In genomic region chr3:39809181-39809994, GRCh38 we compare ENCODE assay signal across 8 cellular contexts. TPM values are rescaled to one million over a fixed set of nuclear protein-coding genes. Genes with fewer than 3 reads are reported as not detected.
A peak's percentile ranks its signal among the peaks of the same experiment; 100 is the strongest.
DNase-seq lines count a peak whose midpoint lies in the region; ATAC-seq and TF ChIP-seq lines count a peak whose summit lies in the region.

MYRIP (plus strand) TSS chr3:39809609; CDS start chr3:39900817, 91,208 bp downstream.

- peak within 1 kb of the TSS; percentile 70 for H3K4me3 Mint-ChIP-seq in activated naive CD4-positive, alpha-beta T cell treated with anti-CD3 and anti-CD28 coated beads, Interleukin-2, amount 50 U/mL, for 24 hours
- peak within 1 kb of the TSS; percentile 52 for H3K4me3 Mint-ChIP-seq in activated CD4-positive, alpha-beta memory T cell treated with anti-CD3 and anti-CD28 coated beads, Interleukin-2, amount 10 ng/mL, durations not matched to agents 7 days and 5 days

- intact Hi-C loops in head of caudate nucleus (cut with DNase I): no loop called here

- peaks cover 53% of the 10 kb centered on the region for H3K27me3 Mint-ChIP-seq in activated naive CD4-positive, alpha-beta T cell treated with anti-CD3 and anti-CD28 coated beads, Interleukin-2, amount 50 U/mL, for 24 hours
- H3K27me3 Mint-ChIP-seq in activated CD4-positive, alpha-beta memory T cell treated with anti-CD3 and anti-CD28 coated beads, Interleukin-2, amount 10 ng/mL, durations not matched to agents 7 days and 5 days: peaks cover 48% of the 10 kb centered on the region

- no peak within 1 kb of the TSS for H3K27ac Mint-ChIP-seq in activated naive CD4-positive, alpha-beta T cell treated with anti-CD3 and anti-CD28 coated beads, Interleukin-2, amount 50 U/mL, for 24 hours
- no peak within 1 kb of the TSS for H3K27ac Mint-ChIP-seq in activated CD4-positive, alpha-beta memory T cell treated with anti-CD3 and anti-CD28 coated beads, Interleukin-2, amount 10 ng/mL, durations not matched to agents 7 days and 5 days

- CTCF ChIA-PET in activated CD4-positive, alpha-beta memory T cell treated with anti-CD3 and anti-CD28 coated beads, Interleukin-2, amount 10 ng/mL, durations not matched to agents 7 days and 5 days (lab: Charles Lee): no interaction called here

- H3K9me3 Mint-ChIP-seq in activated naive CD4-positive, alpha-beta T cell treated with anti-CD3 and anti-CD28 coated beads, Interleukin-2, amount 50 U/mL, for 24 hours: no peaks in the 10 kb centered on the region
- no peaks in the 10 kb centered on the region for H3K9me3 Mint-ChIP-seq in activated CD4-positive, alpha-beta memory T cell treated with anti-CD3 and anti-CD28 coated beads, Interleukin-2, amount 10 ng/mL, durations not matched to agents 7 days and 5 days

- no peak for DNase-seq in activated naive CD4-positive, alpha-beta T cell (lab: John Stamatoyannopoulos, UW)
- DNase-seq in NCI-H128 (lab: John Stamatoyannopoulos, UW; ENCODE audit: unreplicated experiment) (peak; percentile 43), head of caudate nucleus (peak in 40 of 42 donors; percentile 34 to 83 (median 68)), omental fat pad (ENCODE audit: low spot score) (no peak)
- DNase-seq in activated CD4-positive, alpha-beta memory T cell treated with anti-CD3 and anti-CD28 coated beads, Interleukin-2, amount 10 ng/mL, durations not matched to agents 7 days and 5 days: no peak
- DNase-seq in activated CD4-positive, CD25-positive, alpha-beta regulatory T cell treated with anti-CD3 and anti-CD28 coated beads, Interleukin-2, amount 50 U/mL, for 72 hours: no peak

- H3K4me1 Mint-ChIP-seq in activated naive CD4-positive, alpha-beta T cell treated with anti-CD3 and anti-CD28 coated beads, Interleukin-2, amount 50 U/mL, for 24 hours: peaks cover 18% of the 10 kb centered on the region
- H3K4me1 Mint-ChIP-seq in activated CD4-positive, alpha-beta memory T cell treated with anti-CD3 and anti-CD28 coated beads, Interleukin-2, amount 10 ng/mL, durations not matched to agents 7 days and 5 days: peaks cover 12% of the 10 kb centered on the region

- no peaks in the 10 kb centered on the region for H3K36me3 Mint-ChIP-seq in activated naive CD4-positive, alpha-beta T cell treated with anti-CD3 and anti-CD28 coated beads, Interleukin-2, amount 50 U/mL, for 24 hours
- H3K36me3 Mint-ChIP-seq in activated CD4-positive, alpha-beta memory T cell treated with anti-CD3 and anti-CD28 coated beads, Interleukin-2, amount 10 ng/mL, durations not matched to agents 7 days and 5 days (ENCODE audit: low read depth): peaks cover 8% of the 10 kb centered on the region

- ATAC-seq in HG02610 (IDR thresholded peaks at IDR 0.05; ENCODE audit: unreplicated experiment): peak; percentile 51
- ATAC-seq in omental fat pad (ENCODE audit: low FRiP score): peak; percentile 80

- no peak for TF ChIP-seq CTCF in omental fat pad (IDR thresholded peaks at IDR 0.05)

- POLR2A ChIA-PET in activated CD4-positive, alpha-beta memory T cell treated with anti-CD3 and anti-CD28 coated beads, Interleukin-2, amount 10 ng/mL, durations not matched to agents 7 days and 5 days (lab: Charles Lee): no interaction called here

RNA-seq across cellular contexts. Expression of gene MYRIP, which starts in this region (rescaled TPM):
- not detected for total RNA-seq in activated CD4-positive, alpha-beta memory T cell treated with anti-CD3 and anti-CD28 coated beads, Interleukin-2, amount 10 ng/mL, durations not matched to agents 7 days and 5 days
- total RNA-seq in omental fat pad: 1 to 10 TPM; 1.0 to 9.6 (median 3.2) TPM

Comparison
In these comparisons a context has a peak if more than half of its experiments do, and no peak if none do; other contexts are left out.
1. DNase-seq: peak in NCI-H128 (single experiment) and head of caudate nucleus (40 of 42); none in activated naive CD4-positive, alpha-beta T cell (0 of 4), activated CD4-positive, alpha-beta memory T cell treated with anti-CD3 and anti-CD28 coated beads, Interleukin-2, amount 10 ng/mL, durations not matched to agents 7 days and 5 days (single experiment), omental fat pad (single experiment) and activated CD4-positive, CD25-positive, alpha-beta regulatory T cell treated with anti-CD3 and anti-CD28 coated beads, Interleukin-2, amount 50 U/mL, for 72 hours (single experiment).